ENCODE assay signal across 20 cellular contexts in genomic region chr1:51963592-51964308, GRCh38. TPM values are rescaled to one million over a fixed set of nuclear protein-coding genes. Genes with fewer than 3 reads are reported as not detected.
DNase-seq lines count a peak whose midpoint lies in the region; ATAC-seq, FAIRE-seq and TF ChIP-seq lines count a peak whose summit lies in the region.
"Had no signal": no experiment of that assay in that cellular context is flagged by ENCODE, and none has a peak within 500 bp of the region (broad histone marks: within the 10 kb centered on the region; RNA-seq: fewer than 3 reads in every experiment).

No MANE protein-coding gene starts in this region.

- H3K4ac ChIP-seq in H1 (replicated peaks; ENCODE audit: insufficient read length, low read depth, low read length) = no peak overlapping the region

- DNase-seq in GM23338 (ENCODE audit: low spot score) (no peak), NCI-H1436 (lab: John Stamatoyannopoulos, UW) (peak; percentile 75), H1 (ENCODE audit: low read depth in 1 of 2, low spot score in 2 of 2) (no peak), NCI-H146 (lab: John Stamatoyannopoulos, UW) (no peak), DMS153 treated with DMSO at 0.1 percent for 48 hours (lab: John Stamatoyannopoulos, UW; ENCODE audit: unreplicated experiment) (no peak)
- no peak for DNase-seq in NK-92 treated with Interleukin-12 subunit alpha and Interleukin-12 subunit beta, amount 100 ng/mL, for 24 hours (lab: John Stamatoyannopoulos, UW)
- DNase-seq: activated CD4-positive, alpha-beta T cell treated with anti-CD3 and anti-CD28 coated beads, Interleukin-2, amount 50 U/mL, for 1 hour; activated T-cell treated with anti-CD3 and anti-CD28 coated beads, Interleukin-2, amount 50 U/mL, for 1 hour; BE2C; brain microvascular endothelial cell; DMS 273 treated with DMSO at 0.1 percent for 48 hours; glutamatergic neuron; lower lobe of right lung; NCI-H524 treated with DMSO at 0.1 percent for 48 hours had no signal

- no peak overlapping the region for H3K4me3 Mint-ChIP-seq in GM23338
- H3K4me3 Mint-ChIP-seq: activated naive CD8-positive, alpha-beta T cell; dendritic cell treated with granulocyte-macrophage colony-stimulating factor and Interleukin-4, amounts not matched to agents 40 ng/mL and 50 ng/mL, for 4 days; nephron had no signal

- H2AFZ ChIP-seq in GM23338 = no peak overlapping the region
- no peak overlapping the region for H2AFZ ChIP-seq in OCI-LY3 (ENCODE audit: low read depth, low read length)
- no peak overlapping the region for H2AFZ ChIP-seq in H1 (ENCODE audit: low read length)

- H3K27ac Mint-ChIP-seq in GM23338 = no peak overlapping the region
- H3K27ac Mint-ChIP-seq: activated naive CD8-positive, alpha-beta T cell; dendritic cell treated with granulocyte-macrophage colony-stimulating factor and Interleukin-4, amounts not matched to agents 40 ng/mL and 50 ng/mL, for 4 days; nephron had no signal

- peaks cover 9% of the 10 kb centered on the region for H3K36me3 ChIP-seq in GM23338 (ENCODE audit: insufficient read depth)
- H3K36me3 ChIP-seq in OCI-LY3 (replicated peaks; ENCODE audit: low read depth, low read length) = no peaks in the 10 kb centered on the region
- peaks cover 5 to 44% (median 10%) of the 10 kb centered on the region in 4 experiments; a peak in 6 of 8 replicates for H3K36me3 ChIP-seq in H1 (ENCODE audit: control insufficient read depth in 2 of 4, insufficient read depth in 4 of 4, low read length in 3 of 4)
- H3K36me3 ChIP-seq: BE2C, brain microvascular endothelial cell, lower lobe of right lung had no signal

- POLR2A ChIA-PET in H1 (lab: Charles Lee; ENCODE audit: partially characterized antibody) = interaction anchor here (0.9 to 1.1 kb wide), 3 partner anchors 10 to 16 kb away, joined by 3 to 8 read pairs (median 3); no protein-coding TSS in a partner anchor

- no peaks in the 10 kb centered on the region; the same call in 1 of the 2 replicates for H3K79me1 ChIP-seq in H1 (ENCODE audit: low read depth, low read length)

- no peak for TF ChIP-seq EP300 in H1 (IDR thresholded peaks at IDR 0.05; ENCODE audit: borderline replicate concordance in 1 of 2, low read depth in 2 of 2, low read length in 2 of 2)

- H3K4me2 ChIP-seq in GM23338 = peak overlapping the region; percentile 30; the same call in 1 of the 2 replicates
- 0 out of 2 replicates have a peak overlapping the region, but pooled peaks have one; percentile 2 for H3K4me2 ChIP-seq in OCI-LY3 (ENCODE audit: low read length)
- H3K4me2 ChIP-seq in H1 (ENCODE audit: insufficient read depth in 1 of 2, low read depth in 2 of 2, low read length in 2 of 2) = peak overlapping the region in 1 of 2 experiments; percentile 30; a peak in 2 of 4 replicates

- no peaks in the 10 kb centered on the region for H3K9me3 Mint-ChIP-seq in GM23338
- H3K9me3 Mint-ChIP-seq: dendritic cell treated with granulocyte-macrophage colony-stimulating factor and Interleukin-4, amounts not matched to agents 40 ng/mL and 50 ng/mL, for 4 days; nephron had no signal

- no peaks in the 10 kb centered on the region for H3K9me3 ChIP-seq in OCI-LY3 (ENCODE audit: insufficient read depth, low read length)
- H3K9me3 ChIP-seq in H1 (ENCODE audit: insufficient read depth in 2 of 2, low read depth in 1 of 2, low read length in 1 of 2) = no peaks in the 10 kb centered on the region
- H3K9me3 ChIP-seq: BE2C, lower lobe of right lung had no signal

- H4K20me1 ChIP-seq in GM23338 (replicated peaks; ENCODE audit: insufficient read depth) = no peaks in the 10 kb centered on the region; the same call in 1 of the 2 replicates
- H4K20me1 ChIP-seq in OCI-LY3 (ENCODE audit: insufficient read depth, low read length) = no peaks in the 10 kb centered on the region
- H4K20me1 ChIP-seq in H1 (replicated peaks in 1 of 2; ENCODE audit: control insufficient read depth in 1 of 2, insufficient read depth in 2 of 2, low read length in 2 of 2) = no peaks in the 10 kb centered on the region

- TF ChIP-seq POLR2A in H1 (IDR thresholded peaks at IDR 0.05; ENCODE audit: control extremely low read depth in 1 of 2, low read depth in 2 of 2, low read length in 2 of 2) = no peak

- H3K79me2 ChIP-seq in GM23338 (replicated peaks; ENCODE audit: insufficient read depth) = peaks cover 6% of the 10 kb centered on the region; the same call in 1 of the 2 replicates
- H3K79me2 ChIP-seq in OCI-LY3 (ENCODE audit: low read length) = no peaks in the 10 kb centered on the region
- H3K79me2 ChIP-seq in H1 (ENCODE audit: control insufficient read depth in 1 of 2, insufficient read depth in 2 of 2, low read length in 2 of 2) = peaks cover 0 to 9% of the 10 kb centered on the region in 2 experiments; a peak in 1 of 4 replicates

- peak overlapping the region; percentile 30; the same call in 1 of the 2 replicates for H2BK12ac ChIP-seq in H1 (ENCODE audit: low read depth, low read length)

- H3K9me2 ChIP-seq in GM23338 (ENCODE audit: insufficient read depth) = no peaks in the 10 kb centered on the region

- no peak for FAIRE-seq in H1 (lab: Jason Lieb, UNC)

- H3K18ac ChIP-seq in H1 (ENCODE audit: extremely low read depth, low read length) = peak overlapping the region; percentile 62

- no peaks in the 10 kb centered on the region for H3K23me2 ChIP-seq in H1 (ENCODE audit: low read depth, low read length)

- peaks cover 19% of the 10 kb centered on the region for H3K36me3 Mint-ChIP-seq in GM23338 (ENCODE audit: low read depth)
- H3K36me3 Mint-ChIP-seq: activated naive CD8-positive, alpha-beta T cell had no signal

- H3K4me1 Mint-ChIP-seq in GM23338 = peaks cover 9% of the 10 kb centered on the region; the same call in 2 of the 3 replicates
- H3K4me1 Mint-ChIP-seq: nephron had no signal

- H4K8ac ChIP-seq in H1 (ENCODE audit: extremely low read depth, insufficient read depth, low read length) = no peak overlapping the region

- H2AK5ac ChIP-seq in H1 (ENCODE audit: low read depth, low read length) = no peak overlapping the region

- H3K27me3 ChIP-seq in GM23338 (ENCODE audit: insufficient read depth) (no peaks in the 10 kb centered on the region), OCI-LY3 (ENCODE audit: low read depth, low read length) (no peaks in the 10 kb centered on the region), H1 (replicated peaks in 1 of 4; ENCODE audit: control insufficient read depth in 3 of 4, extremely low read depth in 1 of 4, insufficient read depth in 3 of 4, low read length in 3 of 4) (no peaks in the 10 kb centered on the region)
- H3K27me3 ChIP-seq: BE2C, brain microvascular endothelial cell had no signal

- ATAC-seq in GM23338 = peak; percentile 74
- ATAC-seq: esophagus mucosa, lower lobe of right lung, Right ventricle myocardium inferior had no signal

- H3K56ac ChIP-seq in H1 (replicated peaks; ENCODE audit: insufficient read length, low read depth, low read length) = no peak overlapping the region

- H3F3A ChIP-seq in GM23338 (replicated peaks; ENCODE audit: low read depth) = no peaks in the 10 kb centered on the region; the same call in none of the 2 replicates

- H4K91ac ChIP-seq in H1 (replicated peaks; ENCODE audit: insufficient read length, low read length) = peak overlapping the region; percentile 22

- H3K23ac ChIP-seq in H1 (ENCODE audit: insufficient read length) = no peak overlapping the region

- no peak overlapping the region for H4K5ac ChIP-seq in H1 (ENCODE audit: insufficient read length, low read depth, low read length)

- TF ChIP-seq RAD21 in H1 (IDR thresholded peaks at IDR 0.05 in 1 of 2, conservative IDR thresholded peaks at IDR 0.05 in 1 of 2; ENCODE audit: low read depth in 2 of 2, low read length in 2 of 2) = no peak

- peak overlapping the region; percentile 71; the same call in 1 of the 2 replicates for H2BK5ac ChIP-seq in H1 (ENCODE audit: low read depth, low read length)

- H3K9ac ChIP-seq in OCI-LY3 (ENCODE audit: low read length) (no peak overlapping the region), H1 (replicated peaks in 1 of 4; ENCODE audit: extremely low read depth in 1 of 4, low read depth in 3 of 4, low read length in 3 of 4) (no peak overlapping the region)

- no peak overlapping the region for H3K4me3 ChIP-seq in GM23338
- H3K4me3 ChIP-seq in OCI-LY3 (ENCODE audit: low read length) = no peak overlapping the region
- no peak overlapping the region for H3K4me3 ChIP-seq in H1 (ENCODE audit: extremely low read depth in 1 of 4, insufficient read depth in 2 of 4, low read depth in 3 of 4, low read length in 4 of 4)
- H3K4me3 ChIP-seq: lower lobe of right lung had no signal

- peaks cover 15% of the 10 kb centered on the region; the same call in 1 of the 2 replicates for H3K4me1 ChIP-seq in GM23338 (ENCODE audit: insufficient read depth)
- H3K4me1 ChIP-seq in OCI-LY3 (ENCODE audit: low read length) = peaks cover 14% of the 10 kb centered on the region
- peaks cover 0 to 7% (median 2%) of the 10 kb centered on the region in 4 experiments; a peak in 3 of 7 replicates for H3K4me1 ChIP-seq in H1 (replicated peaks in 1 of 4; ENCODE audit: control insufficient read depth in 3 of 4, insufficient read depth in 4 of 4, low read length in 3 of 4)
- H3K4me1 ChIP-seq: BE2C, lower lobe of right lung had no signal

- H3K27ac ChIP-seq in GM23338 (ENCODE audit: low read depth) (peak overlapping the region; percentile 51; the same call in 1 of the 2 replicates), OCI-LY3 (ENCODE audit: low read length) (no peak overlapping the region), H1 (ENCODE audit: low read depth, low read length) (no peak overlapping the region)
- H3K27ac ChIP-seq: brain microvascular endothelial cell, lower lobe of right lung had no signal

- H2BK15ac ChIP-seq in H1 (ENCODE audit: low read length) = no peak overlapping the region

- CTCF ChIA-PET in H1 (lab: Charles Lee; ENCODE audit: partially characterized antibody) = interaction anchor here (0.6 to 2.0 kb wide), 3 partner anchors 17 to 39 kb away, joined by 3 to 7 read pairs (median 3); no protein-coding TSS in a partner anchor

- no peak overlapping the region for H3K14ac ChIP-seq in H1 (ENCODE audit: insufficient read length)

- no peak for TF ChIP-seq CTCF in GM23338 (conservative IDR thresholded peaks at IDR 0.05; ENCODE audit: low read depth in 2 of 2)
- TF ChIP-seq CTCF in OCI-LY3 (IDR thresholded peaks at IDR 0.05; ENCODE audit: low read depth, low read length) = no peak
- TF ChIP-seq CTCF in H1 (IDR thresholded peaks at IDR 0.05; ENCODE audit: control extremely low read depth in 1 of 3, insufficient read depth in 1 of 3, low read depth in 1 of 3, low read length in 3 of 3) = no peak

- 85 to 100% methylated on average over 3 to 4 of the region's 4 CpGs for WGBS in H1 (ENCODE audit: extremely low coverage in 1 of 2, insufficient coverage in 1 of 2, insufficient read length in 1 of 2, insufficient replicate concordance in 2 of 2, low coverage in 1 of 2, low lambda C conversion rate in 2 of 2, missing lambda C conversion rate in 1 of 2), 2 experiments

- H2BK20ac ChIP-seq in H1 (ENCODE audit: low read length) = no peak overlapping the region

- H3K27me3 Mint-ChIP-seq in GM23338 (ENCODE audit: insufficient read depth, low read depth, poor library complexity) = peaks cover 3% of the 10 kb centered on the region

- H2BK120ac ChIP-seq in H1 (replicated peaks; ENCODE audit: low read depth, low read length) = no peak overlapping the region

RNA-seq across cellular contexts. Expression of gene RAB3B, which starts 26.8 kb away (rescaled TPM):
- 34.6 and 37.9 TPM in 2 replicates for total RNA-seq in GM23338 (2014; rRNA removed; shearing (Covaris generic))
- polyA plus RNA-seq in GM23338 (2016; fragmentation: Nextera tagmentation; extraction: Ambion mirVana) = 16.3 and 18.3 TPM in 2 replicates
- 36.8 and 37.3 TPM in 2 replicates for total RNA-seq in H1 (2021; fragmentation: NEBNext Ultra II Directional; extraction: Animal tissue kit (Norgen Biotek cat#: 25700))
- 9.4 and 12.5 TPM in 2 replicates for polyA plus RNA-seq in H1 (2011; rRNA removed)
- polyA plus RNA-seq in H1 (2011; cell fraction: cytosol; rRNA removed) = 10.6 TPM
- 18.0 TPM for polyA plus RNA-seq in H1 (2011; cell fraction: nucleus; rRNA removed)
- polyA plus RNA-seq in H1 (2012, experiment 1 of 2) = 16.0 to 24.7 TPM (median 18.6 TPM) in 4 replicates
- polyA plus RNA-seq in H1 (2012, experiment 2 of 2) = 2.1 TPM
- polyA plus RNA-seq in H1 (2013, experiment 1 of 2) = 24.4 TPM
- polyA plus RNA-seq in H1 (2013, experiment 2 of 2) = 20.8 TPM
- polyA minus RNA-seq in H1 (2011; rRNA and poly(A)+ RNA removed) = 33.9 and 45.6 TPM in 2 replicates
- polyA minus RNA-seq in H1 (2011; cell fraction: cytosol; rRNA and poly(A)+ RNA removed) = 16.4 TPM
- 41.2 TPM for polyA minus RNA-seq in H1 (2011; cell fraction: nucleus; rRNA and poly(A)+ RNA removed)
- total RNA-seq: Right ventricle myocardium inferior had no signal
